In the genomic region with DNA sequence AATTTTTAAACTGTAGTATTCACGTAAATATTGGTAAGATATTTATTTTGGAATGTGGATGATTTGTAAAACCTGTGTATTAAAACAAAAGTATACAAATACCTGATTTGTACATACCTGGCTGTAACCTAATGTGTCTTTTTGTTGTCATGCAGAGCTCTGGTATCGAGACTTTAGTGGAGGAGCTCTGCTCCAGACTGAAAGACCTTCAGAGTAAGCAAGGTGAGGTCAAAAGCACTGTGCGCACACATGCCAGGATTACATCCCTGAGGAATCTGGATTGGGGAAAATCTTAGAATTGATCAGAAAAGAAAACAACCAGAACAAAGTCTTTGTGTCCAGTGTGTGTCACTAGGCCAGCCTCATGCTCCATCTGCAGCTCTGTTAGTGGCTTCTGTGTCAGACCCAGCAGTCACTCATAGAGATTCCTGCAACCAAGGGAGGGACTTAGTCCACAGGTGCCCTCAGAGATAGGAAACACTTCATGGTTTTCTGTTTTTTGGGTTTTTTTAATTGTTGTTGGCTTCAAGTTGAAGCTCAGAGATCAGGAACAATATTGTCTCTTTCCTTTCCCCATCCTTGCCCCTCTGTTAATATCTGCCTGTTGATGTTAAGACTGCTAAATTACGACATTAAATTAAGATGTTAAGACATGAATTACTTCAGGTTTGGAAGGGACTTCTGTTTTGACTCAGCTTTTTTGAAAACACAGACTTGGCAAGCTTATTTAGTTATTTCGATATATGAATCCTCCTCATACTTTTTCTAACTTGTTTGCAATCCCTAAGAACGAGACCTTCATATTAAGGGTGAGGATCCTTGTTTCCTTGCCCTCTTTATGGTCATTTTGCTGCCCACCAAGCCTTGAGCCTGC, we compare ENCODE assay signal across 18 cellular contexts. TPM values are rescaled to one million over a fixed set of nuclear protein-coding genes. Genes with fewer than 3 reads are reported as not detected.
A peak's percentile ranks its signal among the peaks of the same experiment; 100 is the strongest.
DNase-seq lines count a peak whose midpoint lies in the region; ATAC-seq, FAIRE-seq and TF ChIP-seq lines count a peak whose summit lies in the region.
"Had no signal": no experiment of that assay in that cellular context is flagged by ENCODE, and none has a peak within 500 bp of the region (broad histone marks: within the 10 kb centered on the region; RNA-seq: fewer than 3 reads in every experiment).

No MANE protein-coding gene starts in this region.

- no peak overlapping the region for H3K4me3 Mint-ChIP-seq in activated naive CD4-positive, alpha-beta T cell treated with anti-CD3 and anti-CD28 coated beads, Interleukin-2, amount 50 U/mL, for 24 hours
- H3K4me3 Mint-ChIP-seq: mesothelial cell of epicardium had no signal

- peak overlapping the region in 1 of 5 donors; percentile 57 for H3K9ac ChIP-seq in subcutaneous abdominal adipose tissue (ENCODE audit: low read length in 5 of 5)

- H3K4me1 ChIP-seq in right cardiac atrium (ENCODE audit: control insufficient read depth, insufficient read depth, low read length): peaks cover 4% of the 10 kb centered on the region
- H3K4me1 ChIP-seq in subcutaneous abdominal adipose tissue (ENCODE audit: control insufficient read depth in 5 of 5, insufficient read depth in 5 of 5, low read length in 5 of 5): peaks cover 0 to 28% (median 15%) of the 10 kb centered on the region in 5 donors

- intact Hi-C loops in right cardiac atrium (cut with DNase I): no loop called here

- no peaks in the 10 kb centered on the region for H3K27me3 ChIP-seq in right cardiac atrium (ENCODE audit: control insufficient read depth, insufficient read depth)
- H3K27me3 ChIP-seq in subcutaneous abdominal adipose tissue (ENCODE audit: control insufficient read depth in 5 of 5, insufficient read depth in 4 of 5, low read length in 5 of 5): no peaks in the 10 kb centered on the region
- H3K27me3 ChIP-seq: right lobe of liver had no signal

- DNase-seq in activated naive CD4-positive, alpha-beta T cell treated with Interleukin-2 at 50 U/mL for 16 hours: no peak
- DNase-seq in coronary artery (ENCODE audit: low spot score) (no peak), right cardiac atrium (no peak), NCI-H446 treated with DMSO at 0.1 percent for 48 hours (lab: John Stamatoyannopoulos, UW) (no peak), frontal cortex (ENCODE audit: low spot score in 2 of 2) (no peak)
- DNase-seq: ACHN; activated CD8-positive, alpha-beta memory T cell treated with anti-CD3 and anti-CD28 coated beads for 24 hours; activated gamma-delta T cell treated with Interleukin-2 at 50 U/mL for 16 hours; HCEC 1CT; Kasumi-1; NCI-H2171; right lobe of liver; stimulated activated CD4-positive, alpha-beta T cell treated with anti-CD3 and anti-CD28 coated beads, Interleukin-1b, Interleukin-23, amount 100 ng/mL, for 48 hours had no signal

- H3K9me3 ChIP-seq in right cardiac atrium (ENCODE audit: control insufficient read depth, low read length) (peaks cover 1% of the 10 kb centered on the region), subcutaneous abdominal adipose tissue (ENCODE audit: control insufficient read depth in 5 of 5, low read length in 5 of 5) (peaks cover 0 to 8% (median 5%) of the 10 kb centered on the region in 5 donors)
- H3K9me3 ChIP-seq: right lobe of liver had no signal

- no peak for FAIRE-seq in frontal cortex (lab: Jason Lieb, UNC)
- FAIRE-seq: islet of Langerhans had no signal

- peaks cover 20% of the 10 kb centered on the region for H3K4me1 Mint-ChIP-seq in activated naive CD4-positive, alpha-beta T cell treated with anti-CD3 and anti-CD28 coated beads, Interleukin-2, amount 50 U/mL, for 24 hours

- H3K36me3 ChIP-seq in subcutaneous abdominal adipose tissue (ENCODE audit: control insufficient read depth in 5 of 5, insufficient read depth in 5 of 5, low read length in 5 of 5): peaks cover 17 to 44% (median 26%) of the 10 kb centered on the region in 5 donors

- no peak for TF ChIP-seq CTCF in coronary artery (IDR thresholded peaks at IDR 0.05)

- H3K9me3 Mint-ChIP-seq in activated naive CD4-positive, alpha-beta T cell treated with anti-CD3 and anti-CD28 coated beads, Interleukin-2, amount 50 U/mL, for 24 hours: no peaks in the 10 kb centered on the region

- 82% methylated on average over 6 of the region's 6 CpGs for WGBS in right cardiac atrium

- peak overlapping the region; percentile 33 to 40 for H3K27ac ChIP-seq in coronary artery
- H3K27ac ChIP-seq in right cardiac atrium (ENCODE audit: low read length): peak overlapping the region; percentile 70
- H3K27ac ChIP-seq in subcutaneous abdominal adipose tissue (ENCODE audit: low read depth, low read length): peak overlapping the region; percentile 75

- H3K36me3 Mint-ChIP-seq in activated naive CD4-positive, alpha-beta T cell treated with anti-CD3 and anti-CD28 coated beads, Interleukin-2, amount 50 U/mL, for 24 hours: peaks cover 20% of the 10 kb centered on the region

- peak in 1 of 2 donors; percentile 33 for ATAC-seq in right cardiac atrium
- no peak for ATAC-seq in HG02763 (IDR thresholded peaks at IDR 0.05; ENCODE audit: unreplicated experiment)

- no peak overlapping the region for H3K4me3 ChIP-seq in coronary artery
- H3K4me3 ChIP-seq in right cardiac atrium (ENCODE audit: low read length): no peak overlapping the region
- no peak overlapping the region for H3K4me3 ChIP-seq in subcutaneous abdominal adipose tissue (ENCODE audit: low read depth in 1 of 5, low read length in 5 of 5)
- H3K4me3 ChIP-seq: right lobe of liver had no signal

- H3K27me3 Mint-ChIP-seq in activated naive CD4-positive, alpha-beta T cell treated with anti-CD3 and anti-CD28 coated beads, Interleukin-2, amount 50 U/mL, for 24 hours: no peaks in the 10 kb centered on the region

- peak overlapping the region; percentile 55 for H3K27ac Mint-ChIP-seq in activated naive CD4-positive, alpha-beta T cell treated with anti-CD3 and anti-CD28 coated beads, Interleukin-2, amount 50 U/mL, for 24 hours

RNA-seq across cellular contexts. Expression of gene TBC1D14, which starts 52.4 kb away (rescaled TPM):
- 10 to 100 TPM; 36.2 to 44.8 (median 42.5) TPM for total RNA-seq in right cardiac atrium
- polyA plus RNA-seq in right cardiac atrium: 20.1 TPM
- total RNA-seq in frontal cortex: 207 TPM
